In the genomic region with DNA sequence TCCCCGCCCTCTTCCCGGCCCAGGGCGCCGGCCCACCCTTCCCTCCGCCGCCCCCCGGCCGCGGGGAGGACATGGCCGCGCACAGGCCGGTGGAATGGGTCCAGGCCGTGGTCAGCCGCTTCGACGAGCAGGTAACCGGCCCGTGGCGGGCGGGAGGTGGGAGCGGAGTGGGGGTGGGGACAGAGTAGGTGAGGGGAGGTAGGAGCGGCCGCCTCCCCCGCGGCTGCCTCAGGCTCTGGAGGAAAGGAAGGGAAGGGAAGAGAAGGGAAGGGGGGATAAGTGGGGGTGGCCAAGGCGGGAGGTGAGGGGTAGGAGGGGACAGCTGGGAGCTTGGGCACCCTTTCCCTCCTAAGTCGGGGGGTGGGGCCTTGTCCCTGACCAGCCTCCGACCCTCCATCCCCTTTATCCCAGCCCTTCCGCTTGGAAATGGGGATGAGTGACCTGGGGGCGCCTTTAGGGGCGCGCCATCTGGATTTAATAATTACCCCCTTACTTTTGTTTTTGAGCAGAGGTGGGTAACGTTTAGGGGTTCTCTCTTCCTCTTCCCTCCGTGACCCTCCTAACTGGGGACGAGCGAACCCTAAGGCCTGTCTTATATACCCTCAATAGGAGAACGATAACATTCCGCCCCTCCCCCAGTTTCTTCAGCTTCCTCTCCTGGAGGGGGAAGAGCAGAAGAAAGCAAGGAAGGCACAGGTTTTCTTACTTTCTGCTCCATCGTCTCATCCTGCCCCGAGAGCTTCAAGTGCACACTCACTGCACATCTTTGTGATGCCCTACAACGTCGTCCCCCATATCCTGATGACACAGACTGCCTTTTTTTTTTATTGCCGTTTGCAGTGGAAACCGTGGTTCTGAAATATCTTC, we compare ENCODE assay signal across 8 cellular contexts. TPM values are rescaled to one million over a fixed set of nuclear protein-coding genes. Genes with fewer than 3 reads are reported as not detected.
DNase-seq lines count a peak whose midpoint lies in the region; ATAC-seq, FAIRE-seq and TF ChIP-seq lines count a peak whose summit lies in the region.

No MANE protein-coding gene starts in this region.

- RAD21 ChIA-PET in GM12878 (lab: Charles Lee; ENCODE audit: unreplicated experiment): interaction anchor here (0.7 to 1.6 kb wide), 10 partner anchors 10 to 277 kb away, joined by 3 to 5 read pairs (median 3); no protein-coding TSS in a partner anchor

- POLR2A ChIA-PET in GM12878 (lab: Charles Lee): interaction anchor here (0.6 to 1.9 kb wide), 7 partner anchors 18 to 150 kb away, joined by 3 to 7 read pairs (median 5); no protein-coding TSS in a partner anchor

- H3K27ac ChIP-seq in ACC112 (ENCODE audit: low read depth, low read length): peak overlapping the region; percentile 80
- H3K27ac ChIP-seq in GM12878 (ENCODE audit: control insufficient read depth, insufficient read depth): peak overlapping the region; percentile 76
- H3K27ac ChIP-seq in rectal smooth muscle tissue (ENCODE audit: low read depth, low read length): peak overlapping the region; percentile 92

- no peaks in the 10 kb centered on the region for H3K9me3 ChIP-seq in GM12878 (replicated peaks; ENCODE audit: control insufficient read depth, insufficient read depth, low read length)

- no peaks in the 10 kb centered on the region for H4K20me1 ChIP-seq in GM12878 (ENCODE audit: control insufficient read depth, insufficient read depth)

- H3K4me2 ChIP-seq in GM12878 (ENCODE audit: control insufficient read depth, insufficient read depth): peak overlapping the region; percentile 87

- H3K9ac ChIP-seq in GM12878 (ENCODE audit: control insufficient read depth, insufficient read depth, low read length) (peak overlapping the region; percentile 83), rectal smooth muscle tissue (ENCODE audit: low read length) (peak overlapping the region; percentile 71)

- in situ Hi-C loops in GM12878 (cut with MboI): no loop called here

- H3K4me3 ChIP-seq in ACC112 (ENCODE audit: low read depth, low read length) (peak overlapping the region; percentile 94), GM12878 (peak overlapping the region; percentile 100), rectal smooth muscle tissue (ENCODE audit: low read length) (peak overlapping the region; percentile 83)

- H3K36me3 ChIP-seq in ACC112 (ENCODE audit: insufficient read depth, low read length) (no peaks in the 10 kb centered on the region), GM12878 (ENCODE audit: control insufficient read depth in 2 of 2, insufficient read depth in 2 of 2, low read length in 1 of 2) (no peaks in the 10 kb centered on the region), rectal smooth muscle tissue (ENCODE audit: control insufficient read depth, insufficient read depth, low read length) (no peaks in the 10 kb centered on the region)

- no peak for TF ChIP-seq EP300 in GM12878 (IDR thresholded peaks at IDR 0.05; ENCODE audit: borderline replicate concordance in 1 of 2, control insufficient read depth in 1 of 2, low read depth in 2 of 2, low read length in 2 of 2)

- TF ChIP-seq POLR2A in GM12878 (IDR thresholded peaks at IDR 0.05; ENCODE audit: low read depth, low read length): no peak

- H3K4me1 ChIP-seq in ACC112 (ENCODE audit: control insufficient read depth, insufficient read depth, low read length, unreplicated experiment) (peaks cover 3% of the 10 kb centered on the region), GM12878 (ENCODE audit: control insufficient read depth, insufficient read depth, low read length) (no peaks in the 10 kb centered on the region), rectal smooth muscle tissue (ENCODE audit: control insufficient read depth, insufficient read depth, low read length) (no peaks in the 10 kb centered on the region)

- FAIRE-seq in GM12878 (lab: Jason Lieb, UNC) (no peak), D721Med (lab: Jason Lieb, UNC) (no peak)

- 9% methylated on average over 19 of the region's 44 CpGs for WGBS in GM12878 (ENCODE audit: insufficient coverage, insufficient replicate concordance, low lambda C conversion rate, missing lambda C conversion rate)

- intact Hi-C loops in GM12878 (cut with micrococcal nuclease; ENCODE audit: unreplicated experiment): loop anchor here (5.0 kb wide), 1 partner anchor 117 kb away; no protein-coding TSS in a partner anchor

- DNase-seq in KG1 (lab: John Stamatoyannopoulos, UW): peak; percentile 44
- DNase-seq in SW480 (ENCODE audit: low spot score): peak; percentile 41
- DNase-seq in GM12878 (ENCODE audit: low read depth, low spot score): no peak
- peak in 42 of 51 donors; percentile 5 to 81 (median 47) for DNase-seq in hypothalamus (lab: John Stamatoyannopoulos, UW)
- DNase-seq in D721Med (ENCODE audit: insufficient read length, low spot score): no peak

- SMC1A ChIA-PET in GM12878 (lab: Charles Lee; ENCODE audit: uncharacterized antibody, unreplicated experiment): interaction anchor here (0.7 to 1.6 kb wide), 10 partner anchors 11 to 794 kb away, joined by 3 to 7 read pairs (median 3); no protein-coding TSS in a partner anchor

- no peak for TF ChIP-seq CTCF in GM12878 (IDR thresholded peaks at IDR 0.05 in 2 of 3, conservative IDR thresholded peaks at IDR 0.05 in 1 of 3; ENCODE audit: control insufficient read depth in 2 of 3, extremely low read depth in 1 of 3, insufficient read depth in 1 of 3, low read depth in 3 of 3, low read length in 3 of 3)
- TF ChIP-seq CTCF in D721Med (IDR thresholded peaks at IDR 0.05; ENCODE audit: insufficient read depth, missing control alignments): no peak

- H2AFZ ChIP-seq in ACC112 (ENCODE audit: low read length, unreplicated experiment) (peak overlapping the region; percentile 67), GM12878 (ENCODE audit: control insufficient read depth, low read depth, low read length) (peak overlapping the region; percentile 61)

- BruUV-seq in GM12878 (replicated peaks; lab: Mats Ljungman, UMichigan): no TSS peak

- TF ChIP-seq RAD21 in GM12878 (IDR thresholded peaks at IDR 0.05; ENCODE audit: insufficient read depth, low read depth, low read length): no peak

- H3K27me3 ChIP-seq in ACC112 (ENCODE audit: insufficient read depth, low read length) (no peaks in the 10 kb centered on the region), GM12878 (replicated peaks in 1 of 2; ENCODE audit: control insufficient read depth in 2 of 2, insufficient read depth in 2 of 2, low read length in 1 of 2) (no peaks in the 10 kb centered on the region), rectal smooth muscle tissue (ENCODE audit: control insufficient read depth, insufficient read depth, low read length) (no peaks in the 10 kb centered on the region)

- CTCF ChIA-PET in GM12878 (lab: Yijun Ruan, JAX): interaction anchor here (1.4 to 2.5 kb wide), 3 partner anchors 12 to 121 kb away, joined by 5 to 11 read pairs (median 10); no protein-coding TSS in a partner anchor

- H3K79me2 ChIP-seq in ACC112 (ENCODE audit: control insufficient read depth, insufficient read depth, low read length, unreplicated experiment): peaks cover 42% of the 10 kb centered on the region
- H3K79me2 ChIP-seq in GM12878 (ENCODE audit: control insufficient read depth, insufficient read depth, low read length): peaks cover 34% of the 10 kb centered on the region

- peak; percentile 12 for ATAC-seq in GM18861 (IDR thresholded peaks at IDR 0.05; ENCODE audit: unreplicated experiment)
- ATAC-seq in GM12878: peak; percentile 63

TF ChIP-seq in GM12878, 131 proteins besides CTCF, POLR2A, EP300 and RAD21:
- TF ChIP-seq STAT1 (conservative IDR thresholded peaks at IDR 0.05) (no peak), CHD2 (IDR thresholded peaks at IDR 0.05; ENCODE audit: borderline replicate concordance, low read depth, low read length) (peak; percentile 58; the same call in 1 of the 2 replicates), RB1 (IDR thresholded peaks at IDR 0.05; ENCODE audit: borderline replicate concordance) (no peak), SMAD5 (IDR thresholded peaks at IDR 0.05; ENCODE audit: low read depth) (0 out of 2 replicates have a peak, but pooled peaks have one; percentile 0), EED (IDR thresholded peaks at IDR 0.05; ENCODE audit: low read depth) (peak; percentile 71), IKZF2 (IDR thresholded peaks at IDR 0.05) (peak in 1 of 2 experiments; percentile 8; a peak in 1 of 4 replicates), NR2C1 (IDR thresholded peaks at IDR 0.05) (no peak), KAT2A (conservative IDR thresholded peaks at IDR 0.05; ENCODE audit: control insufficient read depth, low read depth, low read length) (no peak), IKZF1 (conservative IDR thresholded peaks at IDR 0.05) (peak; percentile 9)

RNA-seq across cellular contexts. Expression of a gene that starts 0.7 kb away (rescaled TPM):
- total RNA-seq in GM12878 (2013; cell fraction: nucleolus; rRNA removed): 318 and 328 TPM in 2 replicates
- total RNA-seq in GM12878 (2014; rRNA removed): 22.3 and 24.6 TPM in 2 replicates
- 21.9 and 22.9 TPM in 2 replicates for total RNA-seq in GM12878 (2014; rRNA removed; fragmentation: Illumina TruSeq; extraction: Trizol)
- 26.3 and 29.4 TPM in 2 replicates for total RNA-seq in GM12878 (2021)
- 9.3 TPM for polyA plus RNA-seq in GM12878 (2011; ENCODE audit: low read depth)
- polyA plus RNA-seq in GM12878 (2011; rRNA removed): 31.8 and 34.0 TPM in 2 replicates
- polyA plus RNA-seq in GM12878 (2011; cell fraction: cytosol; rRNA removed): 22.8 and 26.9 TPM in 2 replicates
- 35.4 and 43.3 TPM in 2 replicates for polyA plus RNA-seq in GM12878 (2011; cell fraction: nucleus; rRNA removed)
- 11.5 and 12.8 TPM in 2 replicates for polyA plus RNA-seq in GM12878 (2012)
- polyA plus RNA-seq in GM12878 (2014; fragmentation: Illumina TruSeq; extraction: Trizol): 23.1 and 32.3 TPM in 2 replicates
- 1 to 10 TPM; 2.5 to 5.6 TPM for polyA plus RNA-seq in GM12878 (2014; fragmentation: Nextera tagmentation; extraction: Ambion mirVana)
- polyA plus RNA-seq in GM12878 (2014; rRNA removed): 9.6 and 11.3 TPM in 2 replicates
- 1 to 10 TPM; 4.3 to 4.7 TPM for polyA plus RNA-seq in GM12878 (2016; fragmentation: Nextera tagmentation; extraction: Ambion mirVana)
- 125 and 147 TPM in 2 replicates for polyA minus RNA-seq in GM12878 (2011; rRNA and poly(A)+ RNA removed)
- 40.0 and 54.0 TPM in 2 replicates for polyA minus RNA-seq in GM12878 (2011; cell fraction: cytosol; rRNA and poly(A)+ RNA removed)
- 101 and 142 TPM in 2 replicates for polyA minus RNA-seq in GM12878 (2011; cell fraction: nucleus; rRNA and poly(A)+ RNA removed)

Comparison
In these comparisons a context has a peak if more than half of its experiments do, and no peak if none do; other contexts are left out.
1. DNase-seq: peak in KG1 (single experiment), SW480 (single experiment) and hypothalamus (42 of 51); none in GM12878 (single experiment) and D721Med (single experiment).
2. Peak in every context shown above with its lines, with median percentiles within 50 percentile points of each other: H3K27ac ChIP-seq and H3K4me3 ChIP-seq.